In genomic region chr7:139109983-139110411, GRCh38 we compare ENCODE assay signal across 8 cellular contexts. TPM values are rescaled to one million over a fixed set of nuclear protein-coding genes. Genes with fewer than 3 reads are reported as not detected.
DNase-seq lines count a peak whose midpoint lies in the region; ATAC-seq and TF ChIP-seq lines count a peak whose summit lies in the region.

No MANE protein-coding gene starts in this region.

- ATAC-seq in GM18520 (IDR thresholded peaks at IDR 0.05; ENCODE audit: unreplicated experiment) (no peak), GM21423 (IDR thresholded peaks at IDR 0.05; ENCODE audit: unreplicated experiment) (no peak)

- H3K36me3 ChIP-seq in DOHH2 (ENCODE audit: control insufficient read depth, low read length) = peaks cover 19% of the 10 kb centered on the region
- H3K36me3 ChIP-seq in duodenal mucosa (ENCODE audit: control insufficient read depth in 1 of 2, insufficient read depth in 2 of 2, low read length in 2 of 2) = no peaks in the 10 kb centered on the region
- H3K36me3 ChIP-seq in osteoblast (ENCODE audit: insufficient read depth, low read length) = no peaks in the 10 kb centered on the region

- H3K4me2 ChIP-seq in DOHH2 (ENCODE audit: low read length) (peak overlapping the region; percentile 87), osteoblast (ENCODE audit: insufficient read depth, low read length) (peak overlapping the region; percentile 76)

- 0 out of 2 replicates have a peak, but pooled peaks cover 3% of the 10 kb centered on the region for H4K20me1 ChIP-seq in DOHH2 (ENCODE audit: control insufficient read depth, insufficient read depth, low read depth, low read length)
- H4K20me1 ChIP-seq in osteoblast (ENCODE audit: insufficient read depth, low read length) = no peaks in the 10 kb centered on the region

- H3K4me3 ChIP-seq in DOHH2 (ENCODE audit: low read length) = peak overlapping the region; percentile 98
- H3K4me3 ChIP-seq in Jurkat, Clone E6-1 (ENCODE audit: low read length) = peak overlapping the region; percentile 83
- peak overlapping the region; percentile 98 to 99 for H3K4me3 ChIP-seq in duodenal mucosa (ENCODE audit: low read depth in 1 of 2, low read length in 2 of 2)
- peak overlapping the region; percentile 86 for H3K4me3 ChIP-seq in osteoblast (ENCODE audit: insufficient read depth, low read length)

- no peaks in the 10 kb centered on the region for H3K9me2 ChIP-seq in DOHH2 (replicated peaks; ENCODE audit: control insufficient read depth, low read length)

- H2AFZ ChIP-seq in osteoblast (ENCODE audit: low read length) = peak overlapping the region; percentile 82

- peaks cover 4% of the 10 kb centered on the region; the same call in 1 of the 2 replicates for H3K9me3 ChIP-seq in DOHH2 (ENCODE audit: control insufficient read depth, insufficient read depth, low read length)
- H3K9me3 ChIP-seq in duodenal mucosa (ENCODE audit: control insufficient read depth in 1 of 2, low read length in 2 of 2) = no peaks in the 10 kb centered on the region
- no peaks in the 10 kb centered on the region for H3K9me3 ChIP-seq in osteoblast (ENCODE audit: low read depth, low read length)

- H3F3A ChIP-seq in DOHH2 (ENCODE audit: control insufficient read depth, insufficient read depth) = peaks cover 24% of the 10 kb centered on the region

- H3K79me2 ChIP-seq in DOHH2 (ENCODE audit: control insufficient read depth, low read length) (peaks cover 50% of the 10 kb centered on the region), osteoblast (ENCODE audit: insufficient read depth, low read length) (peaks cover 41% of the 10 kb centered on the region)

- peak overlapping the region; percentile 96 to 98 for H3K9ac ChIP-seq in duodenal mucosa (ENCODE audit: low read depth in 1 of 2, low read length in 2 of 2)

- H3K27me3 ChIP-seq in DOHH2 (ENCODE audit: control insufficient read depth, low read length) (no peaks in the 10 kb centered on the region; the same call in 1 of the 2 replicates), duodenal mucosa (ENCODE audit: control insufficient read depth in 1 of 2, insufficient read depth in 2 of 2, low read length in 2 of 2) (no peaks in the 10 kb centered on the region), osteoblast (ENCODE audit: insufficient read depth, low read length) (no peaks in the 10 kb centered on the region)

- TF ChIP-seq CTCF in DOHH2 (IDR thresholded peaks at IDR 0.05; ENCODE audit: low read depth, low read length, poor library complexity, severe bottlenecking) = no peak
- TF ChIP-seq CTCF in osteoblast (IDR thresholded peaks at IDR 0.05; ENCODE audit: extremely low read depth, low read depth, low read length) = no peak

- H3K27ac ChIP-seq in DOHH2 (ENCODE audit: low read depth, low read length) = peak overlapping the region; percentile 50
- peak overlapping the region; percentile 97 for H3K27ac ChIP-seq in duodenal mucosa (ENCODE audit: low read depth, low read length)
- peak overlapping the region; percentile 80 for H3K27ac ChIP-seq in osteoblast (ENCODE audit: low read depth, low read length)

- H3K4me1 ChIP-seq in DOHH2 (ENCODE audit: control insufficient read depth, low read length) (peaks cover 40% of the 10 kb centered on the region), duodenal mucosa (ENCODE audit: control insufficient read depth in 1 of 2, insufficient read depth in 2 of 2, low read length in 2 of 2) (peaks cover 6 to 18% of the 10 kb centered on the region in 2 donors), osteoblast (ENCODE audit: insufficient read depth, low read length) (peaks cover 20% of the 10 kb centered on the region)

- no peak for DNase-seq in Jurkat, Clone E6-1 (ENCODE audit: low read depth, low spot score)
- no peak for DNase-seq in osteoblast (ENCODE audit: insufficient read length, low spot score, missing footprints)
- DNase-seq in ecto neural progenitor cell (ENCODE audit: low spot score) = no peak
- DNase-seq in MV-4-11 (lab: John Stamatoyannopoulos, UW) = no peak

RNA-seq across cellular contexts. Expression of gene ZC3HAV1, which starts 0.5 kb away (rescaled TPM):
- 17.1 TPM for polyA plus RNA-seq in Jurkat, Clone E6-1 (2012; ENCODE audit: insufficient read depth, insufficient read length)
- total RNA-seq in osteoblast = 42.4 and 44.5 TPM in 2 replicates
